3 cellular contexts compared by ENCODE assay signal in the genomic region with DNA sequence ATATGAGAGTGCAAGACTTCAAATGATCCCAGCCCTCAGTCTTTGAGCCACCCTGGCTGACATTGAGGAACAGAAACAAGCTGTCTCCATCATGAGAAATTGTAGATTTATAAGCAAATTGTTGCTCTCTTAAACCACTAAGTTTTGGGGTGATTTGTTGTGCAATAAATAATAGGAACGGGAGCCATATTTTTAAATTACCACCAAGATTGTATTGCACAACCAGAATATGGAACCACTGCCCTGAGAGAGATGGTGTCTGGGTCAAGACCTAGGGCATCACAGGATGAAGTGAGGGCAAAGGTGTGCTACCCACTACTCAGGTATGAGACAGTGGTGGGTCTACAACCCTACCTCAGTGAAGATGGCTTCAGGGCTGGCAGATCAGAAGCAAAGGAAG.
TF ChIP-seq lines count a peak whose summit lies in the region.

No MANE protein-coding gene starts in this region.

TF ChIP-seq in HepG2, 621 proteins besides CTCF, POLR2A, EP300 and RAD21:
- 0 out of 2 replicates have a peak, but pooled peaks have one; percentile 43 for TF ChIP-seq CEBPB (IDR thresholded peaks at IDR 0.05; ENCODE audit: borderline replicate concordance, low read depth, low read length)
- TF ChIP-seq NKX3-1 (CRISPR knock-in tag; IDR thresholded peaks at IDR 0.05), result no peak
- TF ChIP-seq GLI4 (CRISPR knock-in tag; IDR thresholded peaks at IDR 0.05; ENCODE audit: borderline replicate concordance), result no peak

TF ChIP-seq in K562, 482 proteins besides CTCF, POLR2A, EP300 and RAD21:
- TF ChIP-seq, protein P1, sequence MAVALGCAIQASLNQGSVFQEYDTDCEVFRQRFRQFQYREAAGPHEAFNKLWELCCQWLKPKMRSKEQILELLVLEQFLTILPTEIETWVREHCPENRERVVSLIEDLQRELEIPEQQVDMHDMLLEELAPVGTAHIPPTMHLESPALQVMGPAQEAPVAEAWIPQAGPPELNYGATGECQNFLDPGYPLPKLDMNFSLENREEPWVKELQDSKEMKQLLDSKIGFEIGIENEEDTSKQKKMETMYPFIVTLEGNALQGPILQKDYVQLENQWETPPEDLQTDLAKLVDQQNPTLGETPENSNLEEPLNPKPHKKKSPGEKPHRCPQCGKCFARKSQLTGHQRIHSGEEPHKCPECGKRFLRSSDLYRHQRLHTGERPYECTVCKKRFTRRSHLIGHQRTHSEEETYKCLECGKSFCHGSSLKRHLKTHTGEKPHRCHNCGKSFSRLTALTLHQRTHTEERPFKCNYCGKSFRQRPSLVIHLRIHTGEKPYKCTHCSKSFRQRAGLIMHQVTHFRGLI (CRISPR knock-in tag; IDR thresholded peaks at IDR 0.05), result no peak
- no peak for TF ChIP-seq TAF9B (IDR thresholded peaks at IDR 0.05; ENCODE audit: partially characterized antibody)
- TF ChIP-seq KLF10 (CRISPR knock-in tag; IDR thresholded peaks at IDR 0.05), result no peak
- TF ChIP-seq ZNF165 (CRISPR knock-in tag; IDR thresholded peaks at IDR 0.05; ENCODE audit: borderline replicate concordance), result no peak
- TF ChIP-seq RAD51 (IDR thresholded peaks at IDR 0.05; ENCODE audit: borderline replicate concordance, low read depth), result no peak
- TF ChIP-seq ZFP1 (CRISPR knock-in tag; IDR thresholded peaks at IDR 0.05), result no peak
- TF ChIP-seq, protein P2, sequence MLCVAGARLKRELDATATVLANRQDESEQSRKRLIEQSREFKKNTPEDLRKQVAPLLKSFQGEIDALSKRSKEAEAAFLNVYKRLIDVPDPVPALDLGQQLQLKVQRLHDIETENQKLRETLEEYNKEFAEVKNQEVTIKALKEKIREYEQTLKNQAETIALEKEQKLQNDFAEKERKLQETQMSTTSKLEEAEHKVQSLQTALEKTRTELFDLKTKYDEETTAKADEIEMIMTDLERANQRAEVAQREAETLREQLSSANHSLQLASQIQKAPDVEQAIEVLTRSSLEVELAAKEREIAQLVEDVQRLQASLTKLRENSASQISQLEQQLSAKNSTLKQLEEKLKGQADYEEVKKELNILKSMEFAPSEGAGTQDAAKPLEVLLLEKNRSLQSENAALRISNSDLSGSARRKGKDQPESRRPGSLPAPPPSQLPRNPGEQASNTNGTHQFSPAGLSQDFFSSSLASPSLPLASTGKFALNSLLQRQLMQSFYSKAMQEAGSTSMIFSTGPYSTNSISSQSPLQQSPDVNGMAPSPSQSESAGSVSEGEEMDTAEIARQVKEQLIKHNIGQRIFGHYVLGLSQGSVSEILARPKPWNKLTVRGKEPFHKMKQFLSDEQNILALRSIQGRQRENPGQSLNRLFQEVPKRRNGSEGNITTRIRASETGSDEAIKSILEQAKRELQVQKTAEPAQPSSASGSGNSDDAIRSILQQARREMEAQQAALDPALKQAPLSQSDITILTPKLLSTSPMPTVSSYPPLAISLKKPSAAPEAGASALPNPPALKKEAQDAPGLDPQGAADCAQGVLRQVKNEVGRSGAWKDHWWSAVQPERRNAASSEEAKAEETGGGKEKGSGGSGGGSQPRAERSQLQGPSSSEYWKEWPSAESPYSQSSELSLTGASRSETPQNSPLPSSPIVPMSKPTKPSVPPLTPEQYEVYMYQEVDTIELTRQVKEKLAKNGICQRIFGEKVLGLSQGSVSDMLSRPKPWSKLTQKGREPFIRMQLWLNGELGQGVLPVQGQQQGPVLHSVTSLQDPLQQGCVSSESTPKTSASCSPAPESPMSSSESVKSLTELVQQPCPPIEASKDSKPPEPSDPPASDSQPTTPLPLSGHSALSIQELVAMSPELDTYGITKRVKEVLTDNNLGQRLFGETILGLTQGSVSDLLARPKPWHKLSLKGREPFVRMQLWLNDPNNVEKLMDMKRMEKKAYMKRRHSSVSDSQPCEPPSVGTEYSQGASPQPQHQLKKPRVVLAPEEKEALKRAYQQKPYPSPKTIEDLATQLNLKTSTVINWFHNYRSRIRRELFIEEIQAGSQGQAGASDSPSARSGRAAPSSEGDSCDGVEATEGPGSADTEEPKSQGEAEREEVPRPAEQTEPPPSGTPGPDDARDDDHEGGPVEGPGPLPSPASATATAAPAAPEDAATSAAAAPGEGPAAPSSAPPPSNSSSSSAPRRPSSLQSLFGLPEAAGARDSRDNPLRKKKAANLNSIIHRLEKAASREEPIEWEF (CRISPR knock-in tag; IDR thresholded peaks at IDR 0.05), result no peak
- TF ChIP-seq, protein P3, sequence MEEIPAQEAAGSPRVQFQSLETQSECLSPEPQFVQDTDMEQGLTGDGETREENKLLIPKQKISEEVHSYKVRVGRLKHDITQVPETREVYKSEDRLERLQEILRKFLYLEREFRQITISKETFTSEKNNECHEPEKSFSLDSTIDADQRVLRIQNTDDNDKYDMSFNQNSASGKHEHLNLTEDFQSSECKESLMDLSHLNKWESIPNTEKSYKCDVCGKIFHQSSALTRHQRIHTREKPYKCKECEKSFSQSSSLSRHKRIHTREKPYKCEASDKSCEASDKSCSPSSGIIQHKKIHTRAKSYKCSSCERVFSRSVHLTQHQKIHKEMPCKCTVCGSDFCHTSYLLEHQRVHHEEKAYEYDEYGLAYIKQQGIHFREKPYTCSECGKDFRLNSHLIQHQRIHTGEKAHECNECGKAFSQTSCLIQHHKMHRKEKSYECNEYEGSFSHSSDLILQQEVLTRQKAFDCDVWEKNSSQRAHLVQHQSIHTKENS (CRISPR knock-in tag; IDR thresholded peaks at IDR 0.05), result no peak
- no peak for TF ChIP-seq U2AF2 (optimal IDR thresholded peaks at IDR 0.05; ENCODE audit: low read depth, low read length)
- no peak for TF ChIP-seq CEBPG (CRISPR knock-in tag; IDR thresholded peaks at IDR 0.05)
- TF ChIP-seq CEBPG (tag; conservative IDR thresholded peaks at IDR 0.05 in 1 of 2, IDR thresholded peaks at IDR 0.05 in 1 of 2), result 0 out of 4 replicates have a peak, but pooled peaks of 1 of the 2 experiments have one; percentile 13
- TF ChIP-seq CEBPB (tag; IDR thresholded peaks at IDR 0.05), result peak; percentile 60
- TF ChIP-seq BRCA1 (IDR thresholded peaks at IDR 0.05), result no peak
- TF ChIP-seq BRCA1 (CRISPR knock-in tag; IDR thresholded peaks at IDR 0.05), result no peak
- TF ChIP-seq ZNF280A (IDR thresholded peaks at IDR 0.05; ENCODE audit: low read depth, partially characterized antibody), result no peak
- no peak for TF ChIP-seq ETV1 (tag; conservative IDR thresholded peaks at IDR 0.05; ENCODE audit: low read depth)
- TF ChIP-seq NFE2L1 (tag; IDR thresholded peaks at IDR 0.05; ENCODE audit: borderline replicate concordance, low read depth), result no peak
- TF ChIP-seq ASH1L (IDR thresholded peaks at IDR 0.05; ENCODE audit: borderline replicate concordance, low read depth, partially characterized antibody), result no peak
- TF ChIP-seq RFX5 (IDR thresholded peaks at IDR 0.05; ENCODE audit: low read depth, low read length), result no peak

TF ChIP-seq in GM23338, 12 proteins besides CTCF, POLR2A, EP300 and RAD21:
- TF ChIP-seq JUNB (IDR thresholded peaks at IDR 0.05; ENCODE audit: unreplicated experiment), result no peak
- TF ChIP-seq CREB1 (CRISPR knock-in tag; IDR thresholded peaks at IDR 0.05; ENCODE audit: low read depth), result no peak
- no peak for TF ChIP-seq EZH2phosphoT487 (IDR thresholded peaks at IDR 0.05; ENCODE audit: unreplicated experiment)
- TF ChIP-seq, protein P4, sequence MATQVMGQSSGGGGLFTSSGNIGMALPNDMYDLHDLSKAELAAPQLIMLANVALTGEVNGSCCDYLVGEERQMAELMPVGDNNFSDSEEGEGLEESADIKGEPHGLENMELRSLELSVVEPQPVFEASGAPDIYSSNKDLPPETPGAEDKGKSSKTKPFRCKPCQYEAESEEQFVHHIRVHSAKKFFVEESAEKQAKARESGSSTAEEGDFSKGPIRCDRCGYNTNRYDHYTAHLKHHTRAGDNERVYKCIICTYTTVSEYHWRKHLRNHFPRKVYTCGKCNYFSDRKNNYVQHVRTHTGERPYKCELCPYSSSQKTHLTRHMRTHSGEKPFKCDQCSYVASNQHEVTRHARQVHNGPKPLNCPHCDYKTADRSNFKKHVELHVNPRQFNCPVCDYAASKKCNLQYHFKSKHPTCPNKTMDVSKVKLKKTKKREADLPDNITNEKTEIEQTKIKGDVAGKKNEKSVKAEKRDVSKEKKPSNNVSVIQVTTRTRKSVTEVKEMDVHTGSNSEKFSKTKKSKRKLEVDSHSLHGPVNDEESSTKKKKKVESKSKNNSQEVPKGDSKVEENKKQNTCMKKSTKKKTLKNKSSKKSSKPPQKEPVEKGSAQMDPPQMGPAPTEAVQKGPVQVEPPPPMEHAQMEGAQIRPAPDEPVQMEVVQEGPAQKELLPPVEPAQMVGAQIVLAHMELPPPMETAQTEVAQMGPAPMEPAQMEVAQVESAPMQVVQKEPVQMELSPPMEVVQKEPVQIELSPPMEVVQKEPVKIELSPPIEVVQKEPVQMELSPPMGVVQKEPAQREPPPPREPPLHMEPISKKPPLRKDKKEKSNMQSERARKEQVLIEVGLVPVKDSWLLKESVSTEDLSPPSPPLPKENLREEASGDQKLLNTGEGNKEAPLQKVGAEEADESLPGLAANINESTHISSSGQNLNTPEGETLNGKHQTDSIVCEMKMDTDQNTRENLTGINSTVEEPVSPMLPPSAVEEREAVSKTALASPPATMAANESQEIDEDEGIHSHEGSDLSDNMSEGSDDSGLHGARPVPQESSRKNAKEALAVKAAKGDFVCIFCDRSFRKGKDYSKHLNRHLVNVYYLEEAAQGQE (IDR thresholded peaks at IDR 0.05; ENCODE audit: unreplicated experiment), result no peak
- no peak for TF ChIP-seq EZH2 (IDR thresholded peaks at IDR 0.05; ENCODE audit: low read depth, unreplicated experiment)
- no peak for TF ChIP-seq ZNF462 (CRISPR knock-in tag; IDR thresholded peaks at IDR 0.05)
- TF ChIP-seq ETS1 (IDR thresholded peaks at IDR 0.05), result no peak
- TF ChIP-seq NANOG (IDR thresholded peaks at IDR 0.05; ENCODE audit: borderline replicate concordance), result no peak
- TF ChIP-seq STAT1 (IDR thresholded peaks at IDR 0.05; ENCODE audit: unreplicated experiment), result no peak
- TF ChIP-seq ZNF114 (CRISPR knock-in tag; IDR thresholded peaks at IDR 0.05), result no peak
- TF ChIP-seq ZNF331 (CRISPR knock-in tag; IDR thresholded peaks at IDR 0.05; ENCODE audit: low read depth), result no peak
- no peak for TF ChIP-seq POLR2AphosphoS5 (IDR thresholded peaks at IDR 0.05; ENCODE audit: low read depth)
TF ChIP-seq in GM23338: peak in this region for 0.
